In the genomic region with DNA sequence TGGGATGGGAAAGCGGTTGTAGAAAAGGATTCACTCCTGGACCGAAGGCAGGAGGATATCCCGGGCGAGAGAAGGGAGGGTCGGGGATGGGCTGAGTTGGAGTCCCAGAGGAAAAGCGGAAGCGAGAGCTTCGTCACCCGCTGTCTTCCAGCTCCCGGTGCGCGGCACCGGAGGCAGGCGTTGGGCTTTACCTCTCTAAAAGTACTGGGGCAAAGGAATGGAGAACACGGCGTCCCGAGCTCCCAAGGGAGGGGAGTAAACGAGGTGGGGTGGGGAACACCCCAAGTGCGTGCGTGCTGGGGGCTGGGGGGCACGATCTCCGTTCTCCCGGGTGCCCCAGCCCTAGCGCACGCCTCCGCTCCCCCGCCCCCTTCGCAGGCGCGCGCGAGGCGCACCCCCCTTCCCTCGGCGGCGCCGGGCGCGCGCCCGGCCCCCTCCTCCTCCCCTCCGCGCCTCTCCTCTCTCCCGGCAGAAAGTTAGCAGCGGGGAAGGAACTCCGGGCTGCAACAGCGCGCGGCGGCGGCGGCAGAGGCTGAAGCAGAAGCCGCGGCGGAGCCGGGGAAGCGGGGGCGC, we compare ENCODE assay signal across 11 cellular contexts. TPM values are rescaled to one million over a fixed set of nuclear protein-coding genes. Genes with fewer than 3 reads are reported as not detected.
A peak's percentile ranks its signal among the peaks of the same experiment; 100 is the strongest.
DNase-seq lines count a peak whose midpoint lies in the region; ATAC-seq and TF ChIP-seq lines count a peak whose summit lies in the region.
"Had no signal": no experiment of that assay in that cellular context is flagged by ENCODE, and none has a peak within 500 bp of the region (broad histone marks: within the 10 kb centered on the region; RNA-seq: fewer than 3 reads in every experiment).

Gene HS3ST4 (plus strand): TSS at position 441 of the 573 bp plus-strand sequence.

- H3K27me3 Mint-ChIP-seq in stimulated activated naive CD8-positive, alpha-beta T cell treated with anti-CD3 and anti-CD28 coated beads, Interleukin-15, Interleukin-2, amounts not matched to agents 100 ng/mL and 50 ng/mL, for 24 hours = peaks cover 70% of the 10 kb centered on the region

- intact Hi-C loops in vagina (cut with DNase I) = no loop called here

- H3K4me1 Mint-ChIP-seq in stimulated activated naive CD8-positive, alpha-beta T cell treated with anti-CD3 and anti-CD28 coated beads, Interleukin-15, Interleukin-2, amounts not matched to agents 100 ng/mL and 50 ng/mL, for 24 hours (ENCODE audit: low read depth) = peaks cover 3% of the 10 kb centered on the region

- WGBS in mesodermal cell (ENCODE audit: insufficient coverage in 2 of 2), 2 experiments = 0 to 1% methylated on average over 12 to 19 of the region's 58 CpGs

- peak within 1 kb of the TSS; percentile 55 for H3K4me3 ChIP-seq in mesodermal cell (ENCODE audit: extremely low read depth, insufficient read depth, low read length, poor library complexity, severe bottlenecking)
- H3K4me3 ChIP-seq in vagina = peak within 1 kb of the TSS; percentile 30

- no peak within 1 kb of the TSS for H3K27ac ChIP-seq in mesodermal cell (ENCODE audit: low read depth, low read length, severe bottlenecking)
- no peak within 1 kb of the TSS for H3K27ac ChIP-seq in vagina
- H3K27ac ChIP-seq: left lung had no signal

- H3K9me3 Mint-ChIP-seq in stimulated activated naive CD8-positive, alpha-beta T cell treated with anti-CD3 and anti-CD28 coated beads, Interleukin-15, Interleukin-2, amounts not matched to agents 100 ng/mL and 50 ng/mL, for 24 hours = no peaks in the 10 kb centered on the region

- H3K9me3 ChIP-seq in mesodermal cell (ENCODE audit: control insufficient read depth, low read length) (no peaks in the 10 kb centered on the region), vagina (no peaks in the 10 kb centered on the region)
- H3K9me3 ChIP-seq: left lung had no signal

- peaks cover 4% of the 10 kb centered on the region for H3K27me3 ChIP-seq in vagina

- H3K27ac Mint-ChIP-seq in stimulated activated naive CD8-positive, alpha-beta T cell treated with anti-CD3 and anti-CD28 coated beads, Interleukin-15, Interleukin-2, amounts not matched to agents 100 ng/mL and 50 ng/mL, for 24 hours = no peak within 1 kb of the TSS

- H3K36me3 ChIP-seq in mesodermal cell (ENCODE audit: control insufficient read depth, insufficient read depth, low read length) (no peaks in the 10 kb centered on the region), vagina (no peaks in the 10 kb centered on the region)
- H3K36me3 ChIP-seq: left lung had no signal

- DNase-seq in stimulated activated naive CD8-positive, alpha-beta T cell treated with anti-CD3 and anti-CD28 coated beads, Interleukin-15, Interleukin-2, amounts not matched to agents 100 U/mL and 50 U/mL, for 24 hours = no peak
- DNase-seq in astrocyte of the hippocampus (ENCODE audit: low read depth, low spot score) (peak; percentile 35), vagina (ENCODE audit: extremely low spot score in 2 of 2) (no peak), NCI-H146 (lab: John Stamatoyannopoulos, UW) (no peak)
- DNase-seq: DND-41, T-helper 1 cell had no signal

- peaks cover 29% of the 10 kb centered on the region for H3K4me1 ChIP-seq in mesodermal cell (ENCODE audit: control insufficient read depth, insufficient read depth, low read length, poor library complexity, severe bottlenecking)
- H3K4me1 ChIP-seq in vagina = no peaks in the 10 kb centered on the region
- H3K4me1 ChIP-seq: left lung had no signal

- peak within 1 kb of the TSS; percentile 35 for H3K4me3 Mint-ChIP-seq in stimulated activated naive CD8-positive, alpha-beta T cell treated with anti-CD3 and anti-CD28 coated beads, Interleukin-15, Interleukin-2, amounts not matched to agents 100 ng/mL and 50 ng/mL, for 24 hours

- TF ChIP-seq CTCF in vagina (IDR thresholded peaks at IDR 0.05) = no peak

- no peak for TF ChIP-seq POLR2A in vagina (IDR thresholded peaks at IDR 0.05)

- no peaks in the 10 kb centered on the region for H3K36me3 Mint-ChIP-seq in stimulated activated naive CD8-positive, alpha-beta T cell treated with anti-CD3 and anti-CD28 coated beads, Interleukin-15, Interleukin-2, amounts not matched to agents 100 ng/mL and 50 ng/mL, for 24 hours (ENCODE audit: low read depth)

- ATAC-seq in stimulated activated naive CD8-positive, alpha-beta T cell treated with anti-CD3 and anti-CD28 coated beads, Interleukin-15, Interleukin-2, amounts not matched to agents 100 U/mL and 50 U/mL, for 24 hours = no peak
- no peak for ATAC-seq in HG02884 (IDR thresholded peaks at IDR 0.05; ENCODE audit: unreplicated experiment)
- no peak for ATAC-seq in GM21619 (IDR thresholded peaks at IDR 0.05; ENCODE audit: unreplicated experiment)
- ATAC-seq: left lung had no signal

RNA-seq across cellular contexts. Expression of gene HS3ST4, which starts in this region (rescaled TPM):
- 3.3 TPM for polyA plus RNA-seq in mesodermal cell (2013, experiment 1 of 2)
- 3.0 TPM for polyA plus RNA-seq in mesodermal cell (2013, experiment 2 of 2)
- total RNA-seq in vagina = 1.5 TPM
- total RNA-seq: left lung had no signal
